Comparison of ENCODE assay signal across 8 cellular contexts in genomic region chr1:75615664-75616435, GRCh38. TPM values are rescaled to one million over a fixed set of nuclear protein-coding genes. Genes with fewer than 3 reads are reported as not detected.
DNase-seq lines count a peak whose midpoint lies in the region; ATAC-seq and FAIRE-seq lines count a peak whose summit lies in the region.

No MANE protein-coding gene starts in this region.

- POLR2A ChIA-PET in activated CD4-positive, alpha-beta T cell treated with anti-CD3 and anti-CD28 coated beads for 36 hours (lab: Charles Lee): no interaction called here
- POLR2A ChIA-PET in activated CD4-positive, alpha-beta memory T cell treated with anti-CD3 and anti-CD28 coated beads, Interleukin-2, amount 10 ng/mL, durations not matched to agents 7 days and 5 days (lab: Charles Lee): no interaction called here

- H3K36me3 ChIP-seq in esophagus (ENCODE audit: control insufficient read depth in 2 of 2, insufficient read depth in 2 of 2, low read length in 1 of 2) (no peaks in the 10 kb centered on the region), muscle layer of colon (ENCODE audit: insufficient read depth, low read length) (no peaks in the 10 kb centered on the region), aorta (ENCODE audit: control insufficient read depth in 1 of 2, insufficient read depth in 2 of 2, low read length in 1 of 2) (no peaks in the 10 kb centered on the region)

- CTCF ChIA-PET in activated CD4-positive, alpha-beta T cell treated with anti-CD3 and anti-CD28 coated beads for 36 hours (lab: Charles Lee): interaction anchor here (0.6 to 1.3 kb wide), 3 partner anchors 169 to 1821 kb away, joined by 3 to 4 read pairs (median 3); no protein-coding TSS in a partner anchor
- CTCF ChIA-PET in activated CD4-positive, alpha-beta memory T cell treated with anti-CD3 and anti-CD28 coated beads, Interleukin-2, amount 10 ng/mL, durations not matched to agents 7 days and 5 days (lab: Charles Lee): interaction anchor here (0.6 kb wide), 1 partner anchor 18 kb away, joined by 5 read pairs; no protein-coding TSS in a partner anchor

- WGBS in esophagus, 2 donors: 1% methylated on average over 51 to 72 of the region's 72 CpGs
- 1% methylated on average over 32 to 72 of the region's 72 CpGs for WGBS in aorta, 2 donors

- H3K9me3 ChIP-seq in esophagus (ENCODE audit: control insufficient read depth in 2 of 2, insufficient read depth in 1 of 2, low read depth in 1 of 2, low read length in 1 of 2) (no peaks in the 10 kb centered on the region), muscle layer of colon (ENCODE audit: low read length) (no peaks in the 10 kb centered on the region), aorta (ENCODE audit: control insufficient read depth, low read length) (no peaks in the 10 kb centered on the region)

- H3K4me3 Mint-ChIP-seq in activated CD4-positive, alpha-beta T cell treated with anti-CD3 and anti-CD28 coated beads for 36 hours: peak overlapping the region; percentile 49
- H3K4me3 Mint-ChIP-seq in activated CD4-positive, alpha-beta memory T cell treated with anti-CD3 and anti-CD28 coated beads, Interleukin-2, amount 10 ng/mL, durations not matched to agents 7 days and 5 days: peak overlapping the region; percentile 16

- ATAC-seq in activated CD4-positive, alpha-beta T cell treated with anti-CD3 and anti-CD28 coated beads for 36 hours: peak; percentile 57
- ATAC-seq in HG03520 (IDR thresholded peaks at IDR 0.05; ENCODE audit: unreplicated experiment) (peak; percentile 42), aorta (ENCODE audit: low FRiP score) (peak; percentile 82)

- H3K4me3 ChIP-seq in esophagus (ENCODE audit: low read depth in 1 of 2, low read length in 2 of 2) (peak overlapping the region; percentile 41 to 46), muscle layer of colon (ENCODE audit: low read depth in 1 of 2, low read length in 2 of 2) (peak overlapping the region; percentile 41 to 56), aorta (ENCODE audit: low read length in 2 of 2) (peak overlapping the region; percentile 35 to 46)

- H3K9ac ChIP-seq in muscle layer of colon (ENCODE audit: low read length): no peak overlapping the region

- intact Hi-C loops in activated CD4-positive, alpha-beta T cell treated with anti-CD3 and anti-CD28 coated beads for 36 hours (cut with DNase I, micrococcal nuclease): loop anchor here in 1 of 2 experiments (10.0 kb wide), 1 partner anchor 481 kb away; the partner anchor contains the start of gene LHX8
- intact Hi-C loops in aorta (cut with DNase I): no loop called here

- H3K4me1 Mint-ChIP-seq in activated CD4-positive, alpha-beta T cell treated with anti-CD3 and anti-CD28 coated beads for 36 hours: peaks cover 16% of the 10 kb centered on the region
- H3K4me1 Mint-ChIP-seq in activated CD4-positive, alpha-beta memory T cell treated with anti-CD3 and anti-CD28 coated beads, Interleukin-2, amount 10 ng/mL, durations not matched to agents 7 days and 5 days: peaks cover 12% of the 10 kb centered on the region

- FAIRE-seq in HTR-8/SVneo (lab: Jason Lieb, UNC): no peak

- DNase-seq in activated CD4-positive, alpha-beta T cell treated with anti-CD3 and anti-CD28 coated beads for 36 hours: peak; percentile 38
- DNase-seq in activated CD4-positive, alpha-beta T cell treated with anti-CD3 and anti-CD28 coated beads, Interleukin-2, amount 50 U/mL, for 4 hours: no peak
- no peak for DNase-seq in activated CD4-positive, alpha-beta memory T cell treated with anti-CD3 and anti-CD28 coated beads, Interleukin-2, amount 10 ng/mL, durations not matched to agents 7 days and 5 days
- DNase-seq in aorta (peak; percentile 42 to 77), HTR-8/SVneo (ENCODE audit: insufficient read length, low spot score) (no peak)

- H3K4me1 ChIP-seq in esophagus (ENCODE audit: control insufficient read depth in 2 of 2, insufficient read depth in 2 of 2, low read length in 1 of 2) (peaks cover 8 to 12% of the 10 kb centered on the region in 2 donors), muscle layer of colon (ENCODE audit: insufficient read depth, low read length) (peaks cover 19% of the 10 kb centered on the region), aorta (ENCODE audit: control insufficient read depth in 1 of 2, insufficient read depth in 2 of 2, low read length in 2 of 2) (no peaks in the 10 kb centered on the region)

- peaks cover 64% of the 10 kb centered on the region for H3K27me3 Mint-ChIP-seq in activated CD4-positive, alpha-beta T cell treated with anti-CD3 and anti-CD28 coated beads for 36 hours
- H3K27me3 Mint-ChIP-seq in activated CD4-positive, alpha-beta memory T cell treated with anti-CD3 and anti-CD28 coated beads, Interleukin-2, amount 10 ng/mL, durations not matched to agents 7 days and 5 days: peaks cover 63% of the 10 kb centered on the region

- no peaks in the 10 kb centered on the region for H3K36me3 Mint-ChIP-seq in activated CD4-positive, alpha-beta T cell treated with anti-CD3 and anti-CD28 coated beads for 36 hours (ENCODE audit: low read depth)
- H3K36me3 Mint-ChIP-seq in activated CD4-positive, alpha-beta memory T cell treated with anti-CD3 and anti-CD28 coated beads, Interleukin-2, amount 10 ng/mL, durations not matched to agents 7 days and 5 days (ENCODE audit: low read depth): peaks cover 4% of the 10 kb centered on the region

- H3K27me3 ChIP-seq in esophagus (ENCODE audit: control insufficient read depth in 1 of 2, insufficient read depth in 2 of 2, low read length in 2 of 2) (peaks cover 3 to 8% of the 10 kb centered on the region in 2 donors), muscle layer of colon (ENCODE audit: control insufficient read depth in 1 of 2, insufficient read depth in 2 of 2, low read length in 2 of 2) (peaks cover 20 to 29% of the 10 kb centered on the region in 2 donors), aorta (ENCODE audit: control insufficient read depth in 1 of 2, insufficient read depth in 2 of 2, low read length in 1 of 2) (no peaks in the 10 kb centered on the region)

- peaks cover 2% of the 10 kb centered on the region for H3K9me3 Mint-ChIP-seq in activated CD4-positive, alpha-beta T cell treated with anti-CD3 and anti-CD28 coated beads for 36 hours (ENCODE audit: low read depth)
- H3K9me3 Mint-ChIP-seq in activated CD4-positive, alpha-beta memory T cell treated with anti-CD3 and anti-CD28 coated beads, Interleukin-2, amount 10 ng/mL, durations not matched to agents 7 days and 5 days: no peaks in the 10 kb centered on the region

- no peak overlapping the region for H3K27ac ChIP-seq in esophagus (ENCODE audit: low read depth in 2 of 2, low read length in 1 of 2)
- H3K27ac ChIP-seq in muscle layer of colon (ENCODE audit: low read depth, low read length): no peak overlapping the region
- H3K27ac ChIP-seq in aorta (ENCODE audit: low read depth in 1 of 2, low read length in 2 of 2): no peak overlapping the region

- H3K27ac Mint-ChIP-seq in activated CD4-positive, alpha-beta T cell treated with anti-CD3 and anti-CD28 coated beads for 36 hours: no peak overlapping the region
- H3K27ac Mint-ChIP-seq in activated CD4-positive, alpha-beta memory T cell treated with anti-CD3 and anti-CD28 coated beads, Interleukin-2, amount 10 ng/mL, durations not matched to agents 7 days and 5 days: no peak overlapping the region

RNA-seq across cellular contexts. Expression of gene SLC44A5, which starts 4.9 kb away (rescaled TPM):
- total RNA-seq in activated CD4-positive, alpha-beta T cell treated with anti-CD3 and anti-CD28 coated beads for 36 hours: not detected
- 1 to 10 TPM in 1 of 2 experiments, under 1 TPM in 1; 0.98 to 1.1 TPM for total RNA-seq in activated CD4-positive, alpha-beta memory T cell treated with anti-CD3 and anti-CD28 coated beads, Interleukin-2, amount 10 ng/mL, durations not matched to agents 7 days and 5 days
- polyA plus RNA-seq in esophagus (1 to 10 TPM in 1 of 2 donors, under 1 TPM in 1; 0.75 to 3.1 TPM), aorta (1 to 10 TPM in 1 of 2 donors, under 1 TPM in 1; 0.75 to 1.6 TPM)
- 1 to 10 TPM; 1.0 to 1.1 TPM for total RNA-seq in aorta

Comparison
In these comparisons a context has a peak if more than half of its experiments do, and no peak if none do; other contexts are left out.
1. DNase-seq: peak in activated CD4-positive, alpha-beta T cell treated with anti-CD3 and anti-CD28 coated beads for 36 hours (single experiment) and aorta (2 of 2); none in activated CD4-positive, alpha-beta T cell treated with anti-CD3 and anti-CD28 coated beads, Interleukin-2, amount 50 U/mL, for 4 hours (0 of 2), activated CD4-positive, alpha-beta memory T cell treated with anti-CD3 and anti-CD28 coated beads, Interleukin-2, amount 10 ng/mL, durations not matched to agents 7 days and 5 days (single experiment) and HTR-8/SVneo (single experiment).
2. Peak in every context shown above with its lines, with median percentiles within 50 percentile points of each other: ATAC-seq and H3K4me3 ChIP-seq.